ENCODE assay signal across 8 cellular contexts in genomic region chr4:179307297-179308136, GRCh38.
DNase-seq lines count a peak whose midpoint lies in the region; ATAC-seq and TF ChIP-seq lines count a peak whose summit lies in the region.

No MANE protein-coding gene starts in this region.

- no peak overlapping the region for H2BK15ac ChIP-seq in mesendoderm (replicated peaks; ENCODE audit: low read depth)

- H3K79me2 ChIP-seq in mesendoderm (ENCODE audit: control insufficient read depth, insufficient read depth, low read length): no peaks in the 10 kb centered on the region

- H2BK5ac ChIP-seq in mesendoderm (ENCODE audit: low read length): no peak overlapping the region

- no peaks in the 10 kb centered on the region for H3K27me3 ChIP-seq in mesendoderm (ENCODE audit: insufficient read depth, low read length, poor library complexity)

- H2BK120ac ChIP-seq in mesendoderm (ENCODE audit: low read depth, low read length): no peak overlapping the region

- WGBS in mesendoderm (ENCODE audit: extremely low coverage, insufficient coverage, low lambda C conversion rate): no CpG with 5 or more reads among the region's 4 CpGs

- H3K79me1 ChIP-seq in mesendoderm (ENCODE audit: low read length): no peaks in the 10 kb centered on the region

- H3K4me2 ChIP-seq in mesendoderm (ENCODE audit: low read length): no peak overlapping the region

- H2AK5ac ChIP-seq in mesendoderm (ENCODE audit: low read length): no peak overlapping the region

- in situ Hi-C loops in astrocyte of the cerebellum (cut with HindIII; ENCODE audit: low sequenced_read_pairs): no loop called here

- H3K56ac ChIP-seq in mesendoderm (ENCODE audit: low read length): no peak overlapping the region

- H4K8ac ChIP-seq in mesendoderm (ENCODE audit: low read depth, low read length): no peak overlapping the region

- DNase-seq in DMS114 treated with DMSO at 0.1 percent for 48 hours (lab: John Stamatoyannopoulos, UW; ENCODE audit: unreplicated experiment): peak; percentile 17
- DNase-seq in HuH-7 (ENCODE audit: low spot score): peak; percentile 10
- DNase-seq in astrocyte of the cerebellum (ENCODE audit: low read depth): peak; percentile 1
- peak; percentile 71 for DNase-seq in mesendoderm
- no peak for DNase-seq in NCI-H510A (lab: John Stamatoyannopoulos, UW)
- DNase-seq in superior temporal gyrus (ENCODE audit: extremely low spot score): no peak

- no peak overlapping the region for H3K23ac ChIP-seq in mesendoderm (ENCODE audit: low read length)

- H4K5ac ChIP-seq in mesendoderm (ENCODE audit: low read length): no peak overlapping the region

- ATAC-seq in GM21576 (IDR thresholded peaks at IDR 0.05; ENCODE audit: unreplicated experiment): peak; percentile 96

- H3K36me3 ChIP-seq in mesendoderm (ENCODE audit: control insufficient read depth, insufficient read depth, low read length): no peaks in the 10 kb centered on the region

- H3K27ac ChIP-seq in 22Rv1: no peak overlapping the region
- no peak overlapping the region for H3K27ac ChIP-seq in mesendoderm (ENCODE audit: low read depth, low read length)

- no peak overlapping the region for H3K4me3 ChIP-seq in astrocyte of the cerebellum (ENCODE audit: low read depth, low read length)
- H3K4me3 ChIP-seq in mesendoderm (ENCODE audit: low read length): no peak overlapping the region

- no peaks in the 10 kb centered on the region for H3K4me1 ChIP-seq in mesendoderm (ENCODE audit: control insufficient read depth, low read depth, low read length)

- no peak overlapping the region for H3K4ac ChIP-seq in mesendoderm (ENCODE audit: low read depth, low read length)

- peak; percentile 79 for TF ChIP-seq CTCF in 22Rv1 (IDR thresholded peaks at IDR 0.05)
- TF ChIP-seq CTCF in astrocyte of the cerebellum (IDR thresholded peaks at IDR 0.05; ENCODE audit: low read depth, low read length, missing control alignments): peak; percentile 62

- no peak overlapping the region for H3K18ac ChIP-seq in mesendoderm (ENCODE audit: low read length)

- H3K9ac ChIP-seq in mesendoderm (ENCODE audit: low read length): no peak overlapping the region

Comparison
In these comparisons a context has a peak if more than half of its experiments do, and no peak if none do; other contexts are left out.
1. DNase-seq: peak in DMS114 treated with DMSO at 0.1 percent for 48 hours (single experiment), HuH-7 (single experiment), astrocyte of the cerebellum (single experiment) and mesendoderm (single experiment); none in NCI-H510A (single experiment) and superior temporal gyrus (single experiment).